ENCODE assay signal across 22 cellular contexts in genomic region chr10:61543831-61544230, GRCh38.
DNase-seq lines count a peak whose midpoint lies in the region; ATAC-seq, FAIRE-seq and TF ChIP-seq lines count a peak whose summit lies in the region.
"Had no signal": no experiment of that assay in that cellular context is flagged by ENCODE, and none has a peak within 500 bp of the region (broad histone marks: within the 10 kb centered on the region; RNA-seq: fewer than 3 reads in every experiment).

No MANE protein-coding gene starts in this region.

- H3K27me3 ChIP-seq in GM12878 (replicated peaks in 1 of 2; ENCODE audit: control insufficient read depth in 2 of 2, insufficient read depth in 2 of 2, low read length in 1 of 2) = no peaks in the 10 kb centered on the region
- no peaks in the 10 kb centered on the region for H3K27me3 ChIP-seq in BE2C
- H3K27me3 ChIP-seq: Peyer's patch had no signal

- H3K9ac ChIP-seq in GM12878 (ENCODE audit: control insufficient read depth, insufficient read depth, low read length) = no peak overlapping the region
- H3K9ac ChIP-seq: KMS-11 had no signal

- in situ Hi-C loops in GM12878 (cut with MboI) = no loop called here

- CTCF ChIA-PET in GM12878 (lab: Yijun Ruan, JAX) = no interaction called here

- H2AFZ ChIP-seq in GM12878 (ENCODE audit: control insufficient read depth, low read depth, low read length) = no peak overlapping the region

- H3K9me3 ChIP-seq in GM12878 (replicated peaks; ENCODE audit: control insufficient read depth, insufficient read depth, low read length) = no peaks in the 10 kb centered on the region
- no peaks in the 10 kb centered on the region for H3K9me3 ChIP-seq in BE2C
- H3K9me3 ChIP-seq: Peyer's patch had no signal

- POLR2A ChIA-PET in GM12878 (lab: Charles Lee) = no interaction called here

- H4K20me1 ChIP-seq in GM12878 (ENCODE audit: control insufficient read depth, insufficient read depth) = no peaks in the 10 kb centered on the region

- no peaks in the 10 kb centered on the region for H3K4me1 ChIP-seq in GM12878 (ENCODE audit: control insufficient read depth, insufficient read depth, low read length)
- no peaks in the 10 kb centered on the region for H3K4me1 ChIP-seq in BE2C
- H3K4me1 ChIP-seq: Peyer's patch had no signal

- intact Hi-C loops in GM12878 (cut with micrococcal nuclease; ENCODE audit: unreplicated experiment) = no loop called here

- no peak overlapping the region for H3K4me2 ChIP-seq in GM12878 (ENCODE audit: control insufficient read depth, insufficient read depth)
- H3K4me2 ChIP-seq: KMS-11 had no signal

- TF ChIP-seq POLR2A in GM12878 (IDR thresholded peaks at IDR 0.05; ENCODE audit: low read depth, low read length) = no peak

- SMC1A ChIA-PET in GM12878 (lab: Charles Lee; ENCODE audit: uncharacterized antibody, unreplicated experiment) = no interaction called here

- no peak for TF ChIP-seq CTCF in GM12878 (IDR thresholded peaks at IDR 0.05 in 2 of 3, conservative IDR thresholded peaks at IDR 0.05 in 1 of 3; ENCODE audit: control insufficient read depth in 2 of 3, extremely low read depth in 1 of 3, insufficient read depth in 1 of 3, low read depth in 3 of 3, low read length in 3 of 3)
- no peak for TF ChIP-seq CTCF in BE2C (IDR thresholded peaks at IDR 0.05; ENCODE audit: low read depth, low read length)

- ATAC-seq in GM18502 (IDR thresholded peaks at IDR 0.05; ENCODE audit: poor library complexity, unreplicated experiment) (peak; percentile 55), GM18909 (IDR thresholded peaks at IDR 0.05; ENCODE audit: poor library complexity, unreplicated experiment) (peak; percentile 46), HG03175 (IDR thresholded peaks at IDR 0.05; ENCODE audit: unreplicated experiment) (peak; percentile 70), GM12878 (peak; percentile 65), HG03520 (IDR thresholded peaks at IDR 0.05; ENCODE audit: unreplicated experiment) (no peak)

- no peaks in the 10 kb centered on the region for H3K79me2 ChIP-seq in GM12878 (ENCODE audit: control insufficient read depth, insufficient read depth, low read length)

- RAD21 ChIA-PET in GM12878 (lab: Charles Lee; ENCODE audit: unreplicated experiment) = no interaction called here

- TF ChIP-seq RAD21 in GM12878 (IDR thresholded peaks at IDR 0.05; ENCODE audit: insufficient read depth, low read depth, low read length) = no peak

- 0% methylated on average over 3 of the region's 3 CpGs for WGBS in GM12878 (ENCODE audit: insufficient coverage, insufficient replicate concordance, low lambda C conversion rate, missing lambda C conversion rate)

- no TSS peak for BruUV-seq in GM12878 (replicated peaks; lab: Mats Ljungman, UMichigan)

- TF ChIP-seq EP300 in GM12878 (IDR thresholded peaks at IDR 0.05; ENCODE audit: borderline replicate concordance in 1 of 2, control insufficient read depth in 1 of 2, low read depth in 2 of 2, low read length in 2 of 2) = no peak

- DNase-seq in GM12878 (ENCODE audit: low read depth, low spot score) (no peak), BE2C (no peak), COLO829 (ENCODE audit: low spot score) (no peak)
- DNase-seq: 8988T, ACHN, DMS153, DND-41, NCI-H1048, NCI-H1417 treated with DMSO at 0.1 percent for 48 hours, NCI-H1694 treated with DMSO at 0.1 percent for 48 hours, NCI-H2081, NCI-H2227 treated with DMSO at 0.1 percent for 48 hours, NCI-H526 treated with DMSO at 0.1 percent for 48 hours, Peyer's patch, SHP77 treated with DMSO at 0.1 percent for 48 hours had no signal

- no peak overlapping the region for H3K27ac ChIP-seq in GM12878 (ENCODE audit: control insufficient read depth, insufficient read depth)
- H3K27ac ChIP-seq: HL-60, KMS-11, Peyer's patch, SK-N-MC had no signal

- no peak for FAIRE-seq in GM12878 (lab: Jason Lieb, UNC)

- no peak overlapping the region for H3K4me3 ChIP-seq in GM12878
- H3K4me3 ChIP-seq in BE2C (ENCODE audit: low read depth, low read length) = no peak overlapping the region
- H3K4me3 ChIP-seq: Peyer's patch, SK-N-MC had no signal

- H3K36me3 ChIP-seq in GM12878 (ENCODE audit: control insufficient read depth in 2 of 2, insufficient read depth in 2 of 2, low read length in 1 of 2) (no peaks in the 10 kb centered on the region), BE2C (no peaks in the 10 kb centered on the region)
- H3K36me3 ChIP-seq: Peyer's patch had no signal

TF ChIP-seq in GM12878, 131 proteins besides CTCF, POLR2A, EP300 and RAD21:
- TF ChIP-seq PKNOX1 (IDR thresholded peaks at IDR 0.05) (no peak), ZSCAN29 (IDR thresholded peaks at IDR 0.05) (no peak), ESRRA (IDR thresholded peaks at IDR 0.05; ENCODE audit: low read length) (no peak), RELA (IDR thresholded peaks at IDR 0.05; ENCODE audit: borderline replicate concordance, partially characterized antibody) (no peak), PBX3 (IDR thresholded peaks at IDR 0.05; ENCODE audit: insufficient replicate concordance, low read depth, low read length) (no peak), ASH2L (IDR thresholded peaks at IDR 0.05; ENCODE audit: borderline replicate concordance, low read depth) (no peak)
